ENCODE assay signal across 10 cellular contexts in the genomic region with DNA sequence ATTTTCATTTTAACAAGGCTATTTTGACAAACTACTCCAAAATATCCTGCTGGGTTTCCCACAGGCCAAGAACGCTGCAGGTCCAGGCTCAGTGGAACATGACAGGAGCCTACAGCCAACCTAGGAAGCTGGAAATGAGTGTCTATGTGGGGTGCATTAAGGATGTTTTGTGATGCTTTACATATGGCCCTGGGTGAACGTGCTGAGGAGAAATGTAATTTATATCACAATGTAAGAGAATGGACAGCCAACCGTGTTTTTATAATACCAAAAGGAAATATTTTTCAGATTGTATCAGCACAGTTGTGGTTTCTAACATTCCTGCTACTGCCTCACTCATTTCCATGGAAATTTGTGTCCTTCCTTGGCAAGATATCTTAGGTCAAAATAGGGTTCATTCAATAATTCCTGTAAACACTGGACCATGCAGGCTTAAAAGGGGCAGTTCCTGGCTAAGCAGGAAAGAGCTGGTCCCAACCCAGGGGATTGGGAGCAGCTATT. TPM values are rescaled to one million over a fixed set of nuclear protein-coding genes. Genes with fewer than 3 reads are reported as not detected.
A peak's percentile ranks its signal among the peaks of the same experiment; 100 is the strongest.
DNase-seq lines count a peak whose midpoint lies in the region; ATAC-seq, FAIRE-seq and TF ChIP-seq lines count a peak whose summit lies in the region.
"Had no signal": no experiment of that assay in that cellular context is flagged by ENCODE, and none has a peak within 500 bp of the region (broad histone marks: within the 10 kb centered on the region; RNA-seq: fewer than 3 reads in every experiment).

No MANE protein-coding gene starts in this region.

- H3K4me3 ChIP-seq in A549 (no peak overlapping the region), RWPE2 (ENCODE audit: severe bottlenecking) (no peak overlapping the region), fibroblast of lung (replicated peaks in 1 of 4; ENCODE audit: control extremely low read depth in 1 of 4, insufficient read depth in 1 of 4, low read depth in 3 of 4, low read length in 4 of 4) (peak overlapping the region in 1 of 4 experiments; percentile 33), HAP-1 (no peak overlapping the region)

- H3K36me3 ChIP-seq in RWPE2 (ENCODE audit: low read depth) (no peaks in the 10 kb centered on the region), fibroblast of lung (ENCODE audit: control insufficient read depth, insufficient read depth, low read length) (peaks cover 1% of the 10 kb centered on the region), HAP-1 (replicated peaks) (no peaks in the 10 kb centered on the region)

- in situ Hi-C loops in HAP-1 (cut with MboI; ENCODE audit: low sequenced_read_pairs): no loop called here

- TF ChIP-seq POLR2A in A549 (IDR thresholded peaks at IDR 0.05; ENCODE audit: low read length): no peak

- H3K27ac Mint-ChIP-seq in activated CD8-positive, alpha-beta memory T cell treated with anti-CD3 and anti-CD28 coated beads, Interleukin-2, amount 10 ng/mL, durations not matched to agents 7 days and 5 days: no peak overlapping the region
- H3K27ac Mint-ChIP-seq: activated B cell treated with CpG ODN at 0.5 μM for 24 hours; activated naive CD8-positive, alpha-beta T cell treated with anti-CD3 and anti-CD28 coated beads, Interleukin-2, amount 10 ng/mL, durations not matched to agents 7 days and 5 days had no signal

- 28% methylated on average over 3 of the region's 3 CpGs for WGBS in A549 (ENCODE audit: missing lambda C conversion rate)

- H3K9me3 ChIP-seq in A549: no peaks in the 10 kb centered on the region
- no peaks in the 10 kb centered on the region for H3K9me3 ChIP-seq in RWPE2 (ENCODE audit: severe bottlenecking)
- no peaks in the 10 kb centered on the region for H3K9me3 ChIP-seq in fibroblast of lung (ENCODE audit: control insufficient read depth, insufficient read depth, low read depth, low read length)
- no peaks in the 10 kb centered on the region for H3K9me3 ChIP-seq in HAP-1

- H2AFZ ChIP-seq in fibroblast of lung (ENCODE audit: low read length): no peak overlapping the region

- H3K4me2 ChIP-seq in A549 (peak overlapping the region; percentile 69), fibroblast of lung (ENCODE audit: extremely low read depth, insufficient read depth, low read length) (peak overlapping the region; percentile 92)

- no peak for TF ChIP-seq RAD21 in A549 (conservative IDR thresholded peaks at IDR 0.05 in 1 of 2, IDR thresholded peaks at IDR 0.05 in 1 of 2)

- no peaks in the 10 kb centered on the region for H3K9me3 Mint-ChIP-seq in activated CD8-positive, alpha-beta memory T cell treated with anti-CD3 and anti-CD28 coated beads, Interleukin-2, amount 10 ng/mL, durations not matched to agents 7 days and 5 days (ENCODE audit: low read depth)

- H3K27me3 ChIP-seq in RWPE2 (ENCODE audit: insufficient read depth, poor library complexity, severe bottlenecking) (no peaks in the 10 kb centered on the region), fibroblast of lung (ENCODE audit: control insufficient read depth, insufficient read depth, low read length) (no peaks in the 10 kb centered on the region), HAP-1 (ENCODE audit: low read depth) (no peaks in the 10 kb centered on the region)

- H3K4me1 ChIP-seq in A549: peaks cover 23% of the 10 kb centered on the region
- H3K4me1 ChIP-seq in RWPE2 (ENCODE audit: insufficient read depth, poor library complexity, severe bottlenecking): peaks cover 20% of the 10 kb centered on the region
- peaks cover 16% of the 10 kb centered on the region for H3K4me1 ChIP-seq in fibroblast of lung (ENCODE audit: control insufficient read depth, extremely low read depth, insufficient read depth, low read length)
- no peaks in the 10 kb centered on the region for H3K4me1 ChIP-seq in HAP-1

- TF ChIP-seq CTCF in A549 (IDR thresholded peaks at IDR 0.05) (no peak), RWPE2 (IDR thresholded peaks at IDR 0.05; ENCODE audit: poor library complexity, severe bottlenecking) (no peak), fibroblast of lung (conservative IDR thresholded peaks at IDR 0.05 in 1 of 2, IDR thresholded peaks at IDR 0.05 in 1 of 2; ENCODE audit: low read depth in 1 of 2, low read length in 2 of 2) (no peak)

- DNase-seq in A549 (ENCODE audit: low read depth in 1 of 2, low spot score in 1 of 2): no peak
- no peak for DNase-seq in RWPE2 (ENCODE audit: low spot score)
- DNase-seq in fibroblast of lung (ENCODE audit: low read depth in 2 of 2): peak; percentile 91 to 92
- DNase-seq in non-pigmented ciliary epithelial cell (ENCODE audit: low read depth): peak; percentile 72
- DNase-seq in activated CD8-positive, alpha-beta memory T cell treated with anti-CD3 and anti-CD28 coated beads, Interleukin-2, amount 10 ng/mL, durations not matched to agents 7 days and 5 days: no peak
- no peak for DNase-seq in DMS153 treated with DMSO at 0.1 percent for 48 hours (lab: John Stamatoyannopoulos, UW; ENCODE audit: unreplicated experiment)
- no peak for DNase-seq in HAP-1 (ENCODE audit: low spot score in 2 of 2)
- DNase-seq: activated B cell treated with CpG ODN at 0.5 μM for 24 hours; activated naive CD8-positive, alpha-beta T cell treated with anti-CD3 and anti-CD28 coated beads, Interleukin-2, amount 10 ng/mL, durations not matched to agents 7 days and 5 days had no signal

- TF ChIP-seq EP300 in A549 (IDR thresholded peaks at IDR 0.05): no peak

- no peaks in the 10 kb centered on the region for H3K79me2 ChIP-seq in fibroblast of lung (ENCODE audit: control insufficient read depth, insufficient read depth, low read length)

- no peak for FAIRE-seq in A549 (lab: Jason Lieb, UNC)

- no peaks in the 10 kb centered on the region for H3K27me3 Mint-ChIP-seq in activated CD8-positive, alpha-beta memory T cell treated with anti-CD3 and anti-CD28 coated beads, Interleukin-2, amount 10 ng/mL, durations not matched to agents 7 days and 5 days

- no peak overlapping the region for H3K4me3 Mint-ChIP-seq in activated CD8-positive, alpha-beta memory T cell treated with anti-CD3 and anti-CD28 coated beads, Interleukin-2, amount 10 ng/mL, durations not matched to agents 7 days and 5 days
- H3K4me3 Mint-ChIP-seq: activated B cell treated with CpG ODN at 0.5 μM for 24 hours; activated naive CD8-positive, alpha-beta T cell treated with anti-CD3 and anti-CD28 coated beads, Interleukin-2, amount 10 ng/mL, durations not matched to agents 7 days and 5 days had no signal

- no peaks in the 10 kb centered on the region for H4K20me1 ChIP-seq in fibroblast of lung (ENCODE audit: control insufficient read depth, extremely low read depth, insufficient read depth, low read length)

- H3K36me3 Mint-ChIP-seq in activated CD8-positive, alpha-beta memory T cell treated with anti-CD3 and anti-CD28 coated beads, Interleukin-2, amount 10 ng/mL, durations not matched to agents 7 days and 5 days: no peaks in the 10 kb centered on the region

- CTCF ChIA-PET in A549 (lab: Yijun Ruan, JAX): interaction anchor here (1.0 to 1.1 kb wide), 2 partner anchors 52 to 200 kb away, joined by 3 read pairs; no protein-coding TSS in a partner anchor
- CTCF ChIA-PET in activated CD8-positive, alpha-beta memory T cell treated with anti-CD3 and anti-CD28 coated beads, Interleukin-2, amount 10 ng/mL, durations not matched to agents 7 days and 5 days (lab: Charles Lee): no interaction called here

- POLR2A ChIA-PET in A549 (lab: Yijun Ruan, JAX): no interaction called here

- no peak overlapping the region for H3K9ac ChIP-seq in fibroblast of lung (ENCODE audit: insufficient read depth, low read length)

- peak overlapping the region; percentile 30 to 67; a peak in 3 of 6 replicates for H3K27ac ChIP-seq in A549
- peak overlapping the region; percentile 60 for H3K27ac ChIP-seq in RWPE2 (ENCODE audit: poor library complexity, severe bottlenecking)
- peak overlapping the region; percentile 85 for H3K27ac ChIP-seq in fibroblast of lung (ENCODE audit: insufficient read depth, low read length)

- ATAC-seq in A549 (peak in 1 of 2 experiments; percentile 46; a peak in 3 of 6 replicates), RWPE2 (ENCODE audit: low read depth) (peak; percentile 73), HG03159 (IDR thresholded peaks at IDR 0.05; ENCODE audit: unreplicated experiment) (no peak)
- no peak for ATAC-seq in activated CD8-positive, alpha-beta memory T cell treated with anti-CD3 and anti-CD28 coated beads, Interleukin-2, amount 10 ng/mL, durations not matched to agents 7 days and 5 days

- H3K4me1 Mint-ChIP-seq in activated CD8-positive, alpha-beta memory T cell treated with anti-CD3 and anti-CD28 coated beads, Interleukin-2, amount 10 ng/mL, durations not matched to agents 7 days and 5 days: peaks cover 11% of the 10 kb centered on the region
- H3K4me1 Mint-ChIP-seq: activated B cell treated with CpG ODN at 0.5 μM for 24 hours had no signal

TF ChIP-seq in A549, 52 proteins besides CTCF, POLR2A, EP300 and RAD21 (continues in another document):
- TF ChIP-seq NFE2L2 (conservative IDR thresholded peaks at IDR 0.05; ENCODE audit: low read length) (no peak), FOSL2 (IDR thresholded peaks at IDR 0.05) (no peak), FOSL2 (CRISPR knock-in tag; IDR thresholded peaks at IDR 0.05) (no peak), CEBPB (IDR thresholded peaks at IDR 0.05) (no peak), SMC3 (IDR thresholded peaks at IDR 0.05) (no peak), NPAS2 (CRISPR knock-in tag; IDR thresholded peaks at IDR 0.05; ENCODE audit: borderline replicate concordance) (no peak), KDM5A (IDR thresholded peaks at IDR 0.05) (no peak), HDAC2 (IDR thresholded peaks at IDR 0.05) (no peak)
- TF ChIP-seq, protein P1, sequence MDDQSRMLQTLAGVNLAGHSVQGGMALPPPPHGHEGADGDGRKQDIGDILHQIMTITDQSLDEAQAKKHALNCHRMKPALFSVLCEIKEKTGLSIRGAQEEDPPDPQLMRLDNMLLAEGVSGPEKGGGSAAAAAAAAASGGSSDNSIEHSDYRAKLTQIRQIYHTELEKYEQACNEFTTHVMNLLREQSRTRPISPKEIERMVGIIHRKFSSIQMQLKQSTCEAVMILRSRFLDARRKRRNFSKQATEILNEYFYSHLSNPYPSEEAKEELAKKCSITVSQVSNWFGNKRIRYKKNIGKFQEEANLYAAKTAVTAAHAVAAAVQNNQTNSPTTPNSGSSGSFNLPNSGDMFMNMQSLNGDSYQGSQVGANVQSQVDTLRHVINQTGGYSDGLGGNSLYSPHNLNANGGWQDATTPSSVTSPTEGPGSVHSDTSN (IDR thresholded peaks at IDR 0.05): no peak

RNA-seq across cellular contexts. Expression of a gene that starts 51.5 kb away (rescaled TPM):
- polyA plus RNA-seq in A549 (2011; rRNA removed) (1.1 and 1.6 TPM in 2 replicates), A549 (2017; fragmentation: RNase III; extraction: RNeasy Plus Mini Kit Qiagen cat#74134 plus additional on column Dnase treatment) (0.16 to 0.41 TPM (median 0.21 TPM) in 3 replicates), fibroblast of lung (0.45 and 3.5 TPM in 2 replicates)
- 0.13 and 0.18 TPM in 2 replicates for polyA plus RNA-seq in A549 (2012; cell fraction: cytosol; rRNA removed)
- polyA plus RNA-seq in A549 (2012; cell fraction: nucleus; rRNA removed): 0.31 and 0.66 TPM in 2 replicates
- polyA minus RNA-seq in A549 (2011; rRNA and poly(A)+ RNA removed): 0.54 and 0.63 TPM in 2 replicates
- total RNA-seq in fibroblast of lung: 5.9 and 23.9 TPM in 2 replicates
- polyA plus RNA-seq in fibroblast of lung (2012): 0.68 and 2.5 TPM in 2 replicates
- polyA minus RNA-seq in fibroblast of lung (ENCODE audit: low replicate concordance): 6.6 TPM in 1 of 2 replicates, not detected in the other
- 1 to 10 TPM; 2.7 to 4.6 TPM for total RNA-seq in activated CD8-positive, alpha-beta memory T cell treated with anti-CD3 and anti-CD28 coated beads, Interleukin-2, amount 10 ng/mL, durations not matched to agents 7 days and 5 days

Comparison
In these comparisons a context has a peak if more than half of its experiments do, and no peak if none do; other contexts are left out.
1. DNase-seq: peak in fibroblast of lung (2 of 2) and non-pigmented ciliary epithelial cell (single experiment); none in A549 (0 of 2), RWPE2 (single experiment), activated CD8-positive, alpha-beta memory T cell treated with anti-CD3 and anti-CD28 coated beads, Interleukin-2, amount 10 ng/mL, durations not matched to agents 7 days and 5 days (single experiment), DMS153 treated with DMSO at 0.1 percent for 48 hours (single experiment) and HAP-1 (0 of 2).
2. Peak in every context shown above with its lines, with median percentiles within 50 percentile points of each other: H3K27ac ChIP-seq.